1 cellular context compared by ENCODE assay signal in the genomic region with DNA sequence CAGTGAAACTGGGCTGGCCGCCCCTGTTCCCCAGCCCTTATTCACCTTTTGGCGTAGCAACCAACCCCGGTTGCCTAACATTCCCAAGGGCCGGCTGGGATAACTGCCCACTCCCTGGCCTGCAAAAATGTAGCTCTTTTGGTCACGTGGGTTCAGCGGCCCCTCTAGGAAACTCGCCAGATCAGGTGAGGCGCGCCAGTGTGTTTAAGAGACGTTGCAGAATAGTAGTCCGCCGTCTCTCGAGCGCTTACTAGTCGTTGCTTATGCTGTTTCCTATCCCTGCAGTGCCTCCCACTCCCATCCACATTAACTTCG.
TF ChIP-seq lines count a peak whose summit lies in the region.

No MANE protein-coding gene starts in this region.

TF ChIP-seq in K562, 482 proteins besides CTCF, POLR2A, EP300 and RAD21 (continued from another document and continues in another):
- TF ChIP-seq, protein P1, sequence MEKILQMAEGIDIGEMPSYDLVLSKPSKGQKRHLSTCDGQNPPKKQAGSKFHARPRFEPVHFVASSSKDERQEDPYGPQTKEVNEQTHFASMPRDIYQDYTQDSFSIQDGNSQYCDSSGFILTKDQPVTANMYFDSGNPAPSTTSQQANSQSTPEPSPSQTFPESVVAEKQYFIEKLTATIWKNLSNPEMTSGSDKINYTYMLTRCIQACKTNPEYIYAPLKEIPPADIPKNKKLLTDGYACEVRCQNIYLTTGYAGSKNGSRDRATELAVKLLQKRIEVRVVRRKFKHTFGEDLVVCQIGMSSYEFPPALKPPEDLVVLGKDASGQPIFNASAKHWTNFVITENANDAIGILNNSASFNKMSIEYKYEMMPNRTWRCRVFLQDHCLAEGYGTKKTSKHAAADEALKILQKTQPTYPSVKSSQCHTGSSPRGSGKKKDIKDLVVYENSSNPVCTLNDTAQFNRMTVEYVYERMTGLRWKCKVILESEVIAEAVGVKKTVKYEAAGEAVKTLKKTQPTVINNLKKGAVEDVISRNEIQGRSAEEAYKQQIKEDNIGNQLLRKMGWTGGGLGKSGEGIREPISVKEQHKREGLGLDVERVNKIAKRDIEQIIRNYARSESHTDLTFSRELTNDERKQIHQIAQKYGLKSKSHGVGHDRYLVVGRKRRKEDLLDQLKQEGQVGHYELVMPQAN (IDR thresholded peaks at IDR 0.05; ENCODE audit: borderline replicate concordance) = peak; percentile 26; the same call in 1 of the 2 replicates
- no peak for TF ChIP-seq ARHGAP35 (IDR thresholded peaks at IDR 0.05; ENCODE audit: partially characterized antibody)
- TF ChIP-seq ZNF668 (CRISPR knock-in tag; IDR thresholded peaks at IDR 0.05) = 0 out of 2 replicates have a peak, but pooled peaks have one; percentile 24
- TF ChIP-seq USF2 (CRISPR knock-in tag; IDR thresholded peaks at IDR 0.05) = peak; percentile 86
- no peak for TF ChIP-seq TEAD4 (IDR thresholded peaks at IDR 0.05; ENCODE audit: low read length)
- TF ChIP-seq TEAD4 (CRISPR knock-in tag; IDR thresholded peaks at IDR 0.05; ENCODE audit: borderline replicate concordance) = 0 out of 2 replicates have a peak, but pooled peaks have one; percentile 42
- no peak for TF ChIP-seq SMARCB1 (IDR thresholded peaks at IDR 0.05; ENCODE audit: insufficient read length, low read depth)
- TF ChIP-seq RBBP5 (IDR thresholded peaks at IDR 0.05; ENCODE audit: borderline replicate concordance, insufficient read depth, low read length, poor library complexity, severe bottlenecking) = peak; percentile 61
- no peak for TF ChIP-seq KDM4B (IDR thresholded peaks at IDR 0.05; ENCODE audit: borderline replicate concordance in 2 of 2, low read depth in 1 of 2)
- peak; percentile 21 to 77; a peak in 1 of 4 replicates for TF ChIP-seq SIN3A (IDR thresholded peaks at IDR 0.05; ENCODE audit: borderline replicate concordance in 2 of 2, control insufficient read depth in 1 of 2, low read depth in 2 of 2, low read length in 2 of 2)
- TF ChIP-seq, protein P2, sequence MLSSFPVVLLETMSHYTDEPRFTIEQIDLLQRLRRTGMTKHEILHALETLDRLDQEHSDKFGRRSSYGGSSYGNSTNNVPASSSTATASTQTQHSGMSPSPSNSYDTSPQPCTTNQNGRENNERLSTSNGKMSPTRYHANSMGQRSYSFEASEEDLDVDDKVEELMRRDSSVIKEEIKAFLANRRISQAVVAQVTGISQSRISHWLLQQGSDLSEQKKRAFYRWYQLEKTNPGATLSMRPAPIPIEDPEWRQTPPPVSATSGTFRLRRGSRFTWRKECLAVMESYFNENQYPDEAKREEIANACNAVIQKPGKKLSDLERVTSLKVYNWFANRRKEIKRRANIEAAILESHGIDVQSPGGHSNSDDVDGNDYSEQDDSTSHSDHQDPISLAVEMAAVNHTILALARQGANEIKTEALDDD (IDR thresholded peaks at IDR 0.05) = peak; percentile 97
- peak; percentile 91 for TF ChIP-seq TOE1 (IDR thresholded peaks at IDR 0.05; ENCODE audit: borderline replicate concordance)
- no peak for TF ChIP-seq TOE1 (CRISPR knock-in tag; IDR thresholded peaks at IDR 0.05; ENCODE audit: borderline replicate concordance, low read depth)
- TF ChIP-seq, protein P3, sequence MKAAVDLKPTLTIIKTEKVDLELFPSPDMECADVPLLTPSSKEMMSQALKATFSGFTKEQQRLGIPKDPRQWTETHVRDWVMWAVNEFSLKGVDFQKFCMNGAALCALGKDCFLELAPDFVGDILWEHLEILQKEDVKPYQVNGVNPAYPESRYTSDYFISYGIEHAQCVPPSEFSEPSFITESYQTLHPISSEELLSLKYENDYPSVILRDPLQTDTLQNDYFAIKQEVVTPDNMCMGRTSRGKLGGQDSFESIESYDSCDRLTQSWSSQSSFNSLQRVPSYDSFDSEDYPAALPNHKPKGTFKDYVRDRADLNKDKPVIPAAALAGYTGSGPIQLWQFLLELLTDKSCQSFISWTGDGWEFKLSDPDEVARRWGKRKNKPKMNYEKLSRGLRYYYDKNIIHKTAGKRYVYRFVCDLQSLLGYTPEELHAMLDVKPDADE (conservative IDR thresholded peaks at IDR 0.05; ENCODE audit: control insufficient read depth, low read depth, low read length) = 0 out of 2 replicates have a peak, but pooled peaks have one; percentile 23
- peak; percentile 13; the same call in 1 of the 2 replicates for TF ChIP-seq C11orf30 (IDR thresholded peaks at IDR 0.05; ENCODE audit: low read depth)
- TF ChIP-seq, protein P4, sequence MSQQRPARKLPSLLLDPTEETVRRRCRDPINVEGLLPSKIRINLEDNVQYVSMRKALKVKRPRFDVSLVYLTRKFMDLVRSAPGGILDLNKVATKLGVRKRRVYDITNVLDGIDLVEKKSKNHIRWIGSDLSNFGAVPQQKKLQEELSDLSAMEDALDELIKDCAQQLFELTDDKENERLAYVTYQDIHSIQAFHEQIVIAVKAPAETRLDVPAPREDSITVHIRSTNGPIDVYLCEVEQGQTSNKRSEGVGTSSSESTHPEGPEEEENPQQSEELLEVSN (IDR thresholded peaks at IDR 0.05; ENCODE audit: borderline replicate concordance in 1 of 2, extremely low read depth in 1 of 2, insufficient read depth in 1 of 2, insufficient read length in 1 of 2, low read depth in 1 of 2, low read length in 1 of 2, poor library complexity in 1 of 2, severe bottlenecking in 1 of 2) = no peak
- no peak for TF ChIP-seq SAFB (IDR thresholded peaks at IDR 0.05; ENCODE audit: borderline replicate concordance, low read depth, low read length)
- peak; percentile 1; the same call in 1 of the 2 replicates for TF ChIP-seq FOSL1 (tag; conservative IDR thresholded peaks at IDR 0.05)
- TF ChIP-seq ZZZ3 (IDR thresholded peaks at IDR 0.05) = no peak
- 0 out of 2 replicates have a peak, but pooled peaks have one; percentile 18 for TF ChIP-seq HDAC2 (IDR thresholded peaks at IDR 0.05)
- TF ChIP-seq, protein P5, sequence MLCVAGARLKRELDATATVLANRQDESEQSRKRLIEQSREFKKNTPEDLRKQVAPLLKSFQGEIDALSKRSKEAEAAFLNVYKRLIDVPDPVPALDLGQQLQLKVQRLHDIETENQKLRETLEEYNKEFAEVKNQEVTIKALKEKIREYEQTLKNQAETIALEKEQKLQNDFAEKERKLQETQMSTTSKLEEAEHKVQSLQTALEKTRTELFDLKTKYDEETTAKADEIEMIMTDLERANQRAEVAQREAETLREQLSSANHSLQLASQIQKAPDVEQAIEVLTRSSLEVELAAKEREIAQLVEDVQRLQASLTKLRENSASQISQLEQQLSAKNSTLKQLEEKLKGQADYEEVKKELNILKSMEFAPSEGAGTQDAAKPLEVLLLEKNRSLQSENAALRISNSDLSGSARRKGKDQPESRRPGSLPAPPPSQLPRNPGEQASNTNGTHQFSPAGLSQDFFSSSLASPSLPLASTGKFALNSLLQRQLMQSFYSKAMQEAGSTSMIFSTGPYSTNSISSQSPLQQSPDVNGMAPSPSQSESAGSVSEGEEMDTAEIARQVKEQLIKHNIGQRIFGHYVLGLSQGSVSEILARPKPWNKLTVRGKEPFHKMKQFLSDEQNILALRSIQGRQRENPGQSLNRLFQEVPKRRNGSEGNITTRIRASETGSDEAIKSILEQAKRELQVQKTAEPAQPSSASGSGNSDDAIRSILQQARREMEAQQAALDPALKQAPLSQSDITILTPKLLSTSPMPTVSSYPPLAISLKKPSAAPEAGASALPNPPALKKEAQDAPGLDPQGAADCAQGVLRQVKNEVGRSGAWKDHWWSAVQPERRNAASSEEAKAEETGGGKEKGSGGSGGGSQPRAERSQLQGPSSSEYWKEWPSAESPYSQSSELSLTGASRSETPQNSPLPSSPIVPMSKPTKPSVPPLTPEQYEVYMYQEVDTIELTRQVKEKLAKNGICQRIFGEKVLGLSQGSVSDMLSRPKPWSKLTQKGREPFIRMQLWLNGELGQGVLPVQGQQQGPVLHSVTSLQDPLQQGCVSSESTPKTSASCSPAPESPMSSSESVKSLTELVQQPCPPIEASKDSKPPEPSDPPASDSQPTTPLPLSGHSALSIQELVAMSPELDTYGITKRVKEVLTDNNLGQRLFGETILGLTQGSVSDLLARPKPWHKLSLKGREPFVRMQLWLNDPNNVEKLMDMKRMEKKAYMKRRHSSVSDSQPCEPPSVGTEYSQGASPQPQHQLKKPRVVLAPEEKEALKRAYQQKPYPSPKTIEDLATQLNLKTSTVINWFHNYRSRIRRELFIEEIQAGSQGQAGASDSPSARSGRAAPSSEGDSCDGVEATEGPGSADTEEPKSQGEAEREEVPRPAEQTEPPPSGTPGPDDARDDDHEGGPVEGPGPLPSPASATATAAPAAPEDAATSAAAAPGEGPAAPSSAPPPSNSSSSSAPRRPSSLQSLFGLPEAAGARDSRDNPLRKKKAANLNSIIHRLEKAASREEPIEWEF (CRISPR knock-in tag; IDR thresholded peaks at IDR 0.05) = no peak
- 0 out of 2 replicates have a peak, but pooled peaks have one; percentile 8 for TF ChIP-seq JUND (IDR thresholded peaks at IDR 0.05; ENCODE audit: borderline replicate concordance, low read depth, low read length)
- no peak for TF ChIP-seq JUND (tag; IDR thresholded peaks at IDR 0.05; ENCODE audit: borderline replicate concordance, low read depth, low read length)
- peak; percentile 46; the same call in 1 of the 2 replicates for TF ChIP-seq POLR2AphosphoS5 (IDR thresholded peaks at IDR 0.05; ENCODE audit: control insufficient read depth, insufficient read depth, low read depth, low read length)
- TF ChIP-seq KLF6 (CRISPR knock-in tag; IDR thresholded peaks at IDR 0.05; ENCODE audit: borderline replicate concordance) = no peak
- TF ChIP-seq ZNF274 (IDR thresholded peaks at IDR 0.05; ENCODE audit: borderline replicate concordance, low read depth, low read length) = no peak
- TF ChIP-seq, protein P6, sequence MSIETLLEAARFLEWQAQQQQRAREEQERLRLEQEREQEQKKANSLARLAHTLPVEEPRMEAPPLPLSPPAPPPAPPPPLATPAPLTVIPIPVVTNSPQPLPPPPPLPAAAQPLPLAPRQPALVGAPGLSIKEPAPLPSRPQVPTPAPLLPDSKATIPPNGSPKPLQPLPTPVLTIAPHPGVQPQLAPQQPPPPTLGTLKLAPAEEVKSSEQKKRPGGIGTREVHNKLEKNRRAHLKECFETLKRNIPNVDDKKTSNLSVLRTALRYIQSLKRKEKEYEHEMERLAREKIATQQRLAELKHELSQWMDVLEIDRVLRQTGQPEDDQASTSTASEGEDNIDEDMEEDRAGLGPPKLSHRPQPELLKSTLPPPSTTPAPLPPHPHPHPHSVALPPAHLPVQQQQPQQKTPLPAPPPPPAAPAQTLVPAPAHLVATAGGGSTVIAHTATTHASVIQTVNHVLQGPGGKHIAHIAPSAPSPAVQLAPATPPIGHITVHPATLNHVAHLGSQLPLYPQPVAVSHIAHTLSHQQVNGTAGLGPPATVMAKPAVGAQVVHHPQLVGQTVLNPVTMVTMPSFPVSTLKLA (conservative IDR thresholded peaks at IDR 0.05) = peak; percentile 16 to 53; a peak in 3 of 4 replicates
- TF ChIP-seq CHD4 (IDR thresholded peaks at IDR 0.05; ENCODE audit: insufficient read depth, insufficient replicate concordance, low read depth, low read length, poor library complexity, severe bottlenecking) = no peak
- peak in 1 of 2 experiments; percentile 28; a peak in 1 of 4 replicates for TF ChIP-seq FOXA3 (CRISPR knock-in tag; conservative IDR thresholded peaks at IDR 0.05 in 1 of 2, IDR thresholded peaks at IDR 0.05 in 1 of 2)
